8 cellular contexts compared by ENCODE assay signal in the genomic region with DNA sequence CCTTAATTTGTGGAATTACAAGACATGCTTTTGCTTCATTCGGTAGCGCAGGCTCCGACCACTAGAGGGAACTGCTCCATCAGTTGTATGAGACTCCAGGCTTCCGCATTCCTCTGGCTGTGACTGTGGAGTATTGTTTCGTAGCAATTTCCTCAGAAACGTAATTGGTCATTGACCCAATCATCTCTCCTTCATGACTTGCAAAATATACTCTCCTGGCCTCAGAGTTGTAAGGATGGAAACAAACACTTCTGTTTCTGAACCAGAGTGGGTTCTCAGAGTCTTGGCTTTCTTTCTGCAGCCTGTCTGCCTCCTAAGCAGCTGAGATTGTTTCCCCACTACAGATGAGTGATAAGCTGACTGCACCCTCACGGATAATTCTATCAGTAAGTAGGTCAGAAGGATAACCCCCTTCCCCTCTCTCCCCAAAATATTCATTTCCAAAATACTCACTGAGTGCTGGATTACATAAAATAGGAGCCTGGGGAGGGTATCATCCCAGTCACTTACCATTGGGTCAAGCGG.
A peak's percentile ranks its signal among the peaks of the same experiment; 100 is the strongest.
DNase-seq lines count a peak whose midpoint lies in the region; ATAC-seq, FAIRE-seq and TF ChIP-seq lines count a peak whose summit lies in the region.

No MANE protein-coding gene starts in this region.

- H3K36me3 Mint-ChIP-seq in astrocyte (ENCODE audit: low read depth, unreplicated experiment) = no peaks in the 10 kb centered on the region

- DNase-seq in GM12892 (ENCODE audit: insufficient read length) (no peak), NAMALWA (ENCODE audit: low spot score) (peak; percentile 89), SK-N-MC (ENCODE audit: low read depth, low spot score) (peak; percentile 92), astrocyte (ENCODE audit: low read depth) (peak; percentile 93), hepatic stellate cell (ENCODE audit: low spot score) (peak; percentile 69), mesenteric fat pad (ENCODE audit: low spot score) (no peak)

- no peaks in the 10 kb centered on the region for H3K9me3 Mint-ChIP-seq in astrocyte (ENCODE audit: unreplicated experiment)

- peaks cover 14% of the 10 kb centered on the region; the same call in 1 of the 2 replicates for H3K9me3 ChIP-seq in SK-N-MC (ENCODE audit: low read depth, low read length)
- no peaks in the 10 kb centered on the region for H3K9me3 ChIP-seq in astrocyte (ENCODE audit: insufficient read depth, low read depth, low read length)

- H3K27ac Mint-ChIP-seq in astrocyte (ENCODE audit: unreplicated experiment) = peak overlapping the region; percentile 94

- ATAC-seq in HG02623 (IDR thresholded peaks at IDR 0.05; ENCODE audit: unreplicated experiment) = peak; percentile 88

- H3K4me3 Mint-ChIP-seq in astrocyte (ENCODE audit: unreplicated experiment) = no peak overlapping the region

- peak overlapping the region; percentile 57 for H2AFZ ChIP-seq in astrocyte (ENCODE audit: low read depth, low read length)

- H3K4me1 Mint-ChIP-seq in astrocyte (ENCODE audit: low read depth, unreplicated experiment) = no peaks in the 10 kb centered on the region

- H3K27ac ChIP-seq in SK-N-MC (peak overlapping the region; percentile 96), astrocyte (ENCODE audit: low read depth, low read length) (peak overlapping the region; percentile 72), rectal smooth muscle tissue (ENCODE audit: low read depth, low read length) (no peak overlapping the region)

- peak; percentile 96 for FAIRE-seq in GM12892 (lab: Jason Lieb, UNC)
- peak; percentile 100 for FAIRE-seq in astrocyte (lab: Jason Lieb, UNC)

- H3K79me2 ChIP-seq in astrocyte (ENCODE audit: insufficient read depth, low read length) = no peaks in the 10 kb centered on the region

- H3K4me2 ChIP-seq in astrocyte (ENCODE audit: low read length) = peak overlapping the region; percentile 80

- H3K4me1 ChIP-seq in astrocyte (ENCODE audit: insufficient read depth, low read length) (peaks cover 5% of the 10 kb centered on the region), rectal smooth muscle tissue (ENCODE audit: control insufficient read depth, insufficient read depth, low read length) (no peaks in the 10 kb centered on the region)

- peak; percentile 99 for TF ChIP-seq CTCF in astrocyte (IDR thresholded peaks at IDR 0.05; ENCODE audit: insufficient read depth, low read depth, low read length)

- H3K36me3 ChIP-seq in SK-N-MC (ENCODE audit: insufficient read depth, low read length) (no peaks in the 10 kb centered on the region), astrocyte (ENCODE audit: insufficient read depth, low read length) (no peaks in the 10 kb centered on the region), rectal smooth muscle tissue (ENCODE audit: control insufficient read depth, insufficient read depth, low read length) (no peaks in the 10 kb centered on the region)

- H3K27me3 ChIP-seq in astrocyte (ENCODE audit: insufficient read depth, low read length) (no peaks in the 10 kb centered on the region), rectal smooth muscle tissue (ENCODE audit: control insufficient read depth, insufficient read depth, low read length) (no peaks in the 10 kb centered on the region)

- peak overlapping the region; percentile 73 for H3K4me3 ChIP-seq in SK-N-MC
- H3K4me3 ChIP-seq in astrocyte (ENCODE audit: insufficient read depth, low read depth, low read length) = peak overlapping the region; percentile 39
- peak overlapping the region; percentile 58 for H3K4me3 ChIP-seq in rectal smooth muscle tissue (ENCODE audit: low read length)

- H3K9ac ChIP-seq in SK-N-MC (ENCODE audit: insufficient read length) = peak overlapping the region; percentile 77
- H3K9ac ChIP-seq in astrocyte (ENCODE audit: low read length) = peak overlapping the region; percentile 65
- peak overlapping the region; percentile 38 for H3K9ac ChIP-seq in rectal smooth muscle tissue (ENCODE audit: low read length)

- H4K20me1 ChIP-seq in astrocyte (ENCODE audit: insufficient read depth, low read length) = no peaks in the 10 kb centered on the region

- no peaks in the 10 kb centered on the region for H3K27me3 Mint-ChIP-seq in astrocyte (ENCODE audit: low read depth, unreplicated experiment)

- TF ChIP-seq POLR2A in GM12892 (IDR thresholded peaks at IDR 0.05; ENCODE audit: low read depth, low read length) = no peak

Comparison
In these comparisons a context has a peak if more than half of its experiments do, and no peak if none do; other contexts are left out.
1. DNase-seq: peak in NAMALWA (single experiment), SK-N-MC (single experiment), astrocyte (single experiment) and hepatic stellate cell (single experiment); none in GM12892 (single experiment) and mesenteric fat pad (single experiment).
2. Peak in every context shown above with its lines, with median percentiles within 50 percentile points of each other: H3K4me3 ChIP-seq and H3K9ac ChIP-seq.